Comparison of ENCODE assay signal across 8 cellular contexts in the genomic region with DNA sequence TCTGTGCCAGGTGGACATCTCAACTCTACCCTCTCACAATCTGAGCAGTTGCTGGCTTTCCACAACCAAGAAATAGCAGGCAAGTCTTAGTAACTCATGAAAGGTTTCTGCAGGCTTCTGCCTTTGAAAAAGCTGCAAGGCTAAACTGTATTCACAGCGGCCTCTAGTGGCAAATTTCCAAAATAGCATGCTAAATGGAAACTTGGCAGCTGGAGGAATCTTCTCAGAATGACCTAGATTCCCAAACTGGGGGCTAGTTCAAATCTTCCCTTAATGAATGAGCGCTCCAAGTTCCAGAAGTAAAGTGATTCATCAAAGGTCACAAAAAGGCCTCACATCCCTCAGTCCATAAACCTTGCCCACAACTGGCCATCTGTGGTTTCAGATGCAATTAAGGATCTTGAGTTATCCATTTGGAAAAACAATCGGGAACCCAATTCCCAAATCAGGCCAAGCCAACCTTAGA. TPM values are rescaled to one million over a fixed set of nuclear protein-coding genes. Genes with fewer than 3 reads are reported as not detected.
A peak's percentile ranks its signal among the peaks of the same experiment; 100 is the strongest.
DNase-seq lines count a peak whose midpoint lies in the region; ATAC-seq and TF ChIP-seq lines count a peak whose summit lies in the region.

No MANE protein-coding gene starts in this region.

- no peaks in the 10 kb centered on the region for H4K20me1 ChIP-seq in PC-3 (ENCODE audit: low read length)

- intact Hi-C loops in PC-3 (cut with micrococcal nuclease): loop anchor here (1.0 kb wide), 1 partner anchor 85 kb away; no protein-coding TSS in a partner anchor
- intact Hi-C loops in breast epithelium (cut with DNase I; ENCODE audit: low total_unique reads): no loop called here

- peak; percentile 72 for TF ChIP-seq RAD21 in Ishikawa (IDR thresholded peaks at IDR 0.05; ENCODE audit: low read depth)

- H2AFZ ChIP-seq in PC-3 (ENCODE audit: low read length): no peak overlapping the region

- H3K4me3 ChIP-seq in PC-3 (ENCODE audit: low read length) (no peak overlapping the region), breast epithelium (no peak overlapping the region)

- ATAC-seq in PC-3: peak; percentile 22; the same call in 1 of the 2 replicates
- no peak for ATAC-seq in GM19328 (IDR thresholded peaks at IDR 0.05; ENCODE audit: unreplicated experiment)

- H3K4me1 ChIP-seq in PC-3 (ENCODE audit: insufficient read depth, low read length) (peaks cover 9% of the 10 kb centered on the region; the same call in 1 of the 2 replicates), breast epithelium (peaks cover 0 to 6% of the 10 kb centered on the region in 2 donors)

- TF ChIP-seq CTCF in PC-3 (conservative IDR thresholded peaks at IDR 0.05; ENCODE audit: low read depth, low read length) (peak; percentile 93), breast epithelium (IDR thresholded peaks at IDR 0.05) (peak; percentile 53 to 71 (median 60))

- H3K9me3 ChIP-seq in PC-3 (ENCODE audit: low read length): no peaks in the 10 kb centered on the region
- H3K9me3 ChIP-seq in breast epithelium: no peaks in the 10 kb centered on the region

- H3K9me2 ChIP-seq in PC-3 (replicated peaks; ENCODE audit: low read length): no peaks in the 10 kb centered on the region

- no peak for TF ChIP-seq POLR2A in breast epithelium (IDR thresholded peaks at IDR 0.05)

- H3K27me3 ChIP-seq in PC-3 (ENCODE audit: low read length) (no peaks in the 10 kb centered on the region), breast epithelium (no peaks in the 10 kb centered on the region)

- no peak overlapping the region for H3K9ac ChIP-seq in PC-3 (ENCODE audit: low read length)

- H3K79me2 ChIP-seq in PC-3 (ENCODE audit: low read length): no peaks in the 10 kb centered on the region

- H3K4me2 ChIP-seq in PC-3 (ENCODE audit: low read length): no peak overlapping the region

- POLR2A ChIA-PET in PC-3 (lab: Charles Lee; ENCODE audit: unreplicated experiment): no interaction called here

- peak; percentile 23 to 87 (median 77) for DNase-seq in NCI-H1417 (lab: John Stamatoyannopoulos, UW)
- no peak for DNase-seq in NCI-H1417 treated with DMSO at 0.1 percent for 48 hours (lab: John Stamatoyannopoulos, UW)
- peak; percentile 80 for DNase-seq in PC-3
- peak in 1 of 2 donors; percentile 50 for DNase-seq in breast epithelium (ENCODE audit: low spot score in 2 of 2)
- peak; percentile 74 for DNase-seq in islet precursor cell
- DNase-seq in stromal cell of bone marrow (ENCODE audit: low read depth): peak; percentile 93

- no TSS peak for BruUV-seq in PC-3 (replicated peaks; lab: Mats Ljungman, UMichigan)

- no peak overlapping the region for H3K27ac ChIP-seq in PC-3 (ENCODE audit: low read length)
- peak overlapping the region in 1 of 2 donors; percentile 38 for H3K27ac ChIP-seq in breast epithelium

- H3K36me3 ChIP-seq in PC-3 (ENCODE audit: low read depth, low read length) (peaks cover 20% of the 10 kb centered on the region), breast epithelium (no peaks in the 10 kb centered on the region)

- CTCF ChIA-PET in PC-3 (lab: Charles Lee): interaction anchor here (1.0 kb wide), 1 partner anchor 92 kb away, joined by 4 read pairs; no protein-coding TSS in a partner anchor

- TF ChIP-seq EP300 in Ishikawa (IDR thresholded peaks at IDR 0.05; ENCODE audit: borderline replicate concordance): no peak

- no peaks in the 10 kb centered on the region for H3F3A ChIP-seq in PC-3 (ENCODE audit: low read length, unreplicated experiment)

TF ChIP-seq in Ishikawa, 13 proteins besides CTCF, POLR2A, EP300 and RAD21:
- TF ChIP-seq TAF1 (IDR thresholded peaks at IDR 0.05; ENCODE audit: low read depth): no peak
- no peak for TF ChIP-seq USF1 (IDR thresholded peaks at IDR 0.05)
- TF ChIP-seq FOXM1 (IDR thresholded peaks at IDR 0.05; ENCODE audit: borderline replicate concordance, low read depth): no peak
- TF ChIP-seq CEBPB (IDR thresholded peaks at IDR 0.05): no peak
- no peak for TF ChIP-seq TCF12 (IDR thresholded peaks at IDR 0.05; ENCODE audit: low read depth)
- TF ChIP-seq TEAD4 (IDR thresholded peaks at IDR 0.05): 0 out of 2 replicates have a peak, but pooled peaks have one; percentile 8
- no peak for TF ChIP-seq ZBTB7A (IDR thresholded peaks at IDR 0.05; ENCODE audit: low read depth)
TF ChIP-seq in Ishikawa: peak in this region for 1.

RNA-seq across cellular contexts. Expression of gene CPNE5, which starts 11.9 kb away (rescaled TPM):
- total RNA-seq in PC-3 (2014; rRNA removed) (0.29 TPM in 1 of 2 replicates, not detected in the other), breast epithelium (1 to 10 TPM in 2 of 3 donors, under 1 TPM in 1; 0.96 to 5.2 (median 3.7) TPM)

RNA-seq across cellular contexts. Expression of gene PPIL1, which starts 23.4 kb away (rescaled TPM):
- total RNA-seq in PC-3 (2014; rRNA removed) (37.3 and 39.9 TPM in 2 replicates), breast epithelium (10 to 100 TPM in 2 of 3 donors, 1 to 10 TPM in 1; 4.5 to 24.7 (median 19.7) TPM)

RNA-seq across cellular contexts. Expression of gene C6orf89, which starts 34.6 kb away (rescaled TPM):
- total RNA-seq in PC-3 (2014; rRNA removed): 23.2 and 27.8 TPM in 2 replicates
- total RNA-seq in breast epithelium: 10 to 100 TPM; 32.8 to 58.7 (median 45.4) TPM
